Comparison of ENCODE assay signal across 22 cellular contexts in genomic region chr7:112997831-112998230, GRCh38.
DNase-seq lines count a peak whose midpoint lies in the region; ATAC-seq, FAIRE-seq and TF ChIP-seq lines count a peak whose summit lies in the region.
"Had no signal": no experiment of that assay in that cellular context is flagged by ENCODE, and none has a peak within 500 bp of the region (broad histone marks: within the 10 kb centered on the region; RNA-seq: fewer than 3 reads in every experiment).

No MANE protein-coding gene starts in this region.

- H3K4me1 Mint-ChIP-seq in neural progenitor cell, result no peaks in the 10 kb centered on the region
- H3K4me1 Mint-ChIP-seq: CD14-positive monocyte had no signal

- no peaks in the 10 kb centered on the region for H3K27me3 Mint-ChIP-seq in neural progenitor cell (ENCODE audit: insufficient read depth, low read depth)

- H3K27me3 ChIP-seq in K562 (ENCODE audit: control insufficient read depth in 2 of 2, insufficient read depth in 2 of 2, low read length in 2 of 2) (no peaks in the 10 kb centered on the region), neural progenitor cell (no peaks in the 10 kb centered on the region)

- no peak overlapping the region for H3K9ac ChIP-seq in K562 (ENCODE audit: insufficient read depth in 1 of 2, low read depth in 2 of 2, low read length in 2 of 2)
- no peak overlapping the region for H3K9ac ChIP-seq in neural progenitor cell

- H3K4me2 ChIP-seq in K562 (ENCODE audit: insufficient read depth, low read length) (no peak overlapping the region), neural progenitor cell (no peak overlapping the region)

- H3K9me3 ChIP-seq in K562 (replicated peaks; ENCODE audit: control insufficient read depth, insufficient read depth, low read depth, low read length) (no peaks in the 10 kb centered on the region), neural progenitor cell (ENCODE audit: low read depth) (no peaks in the 10 kb centered on the region)

- peak; percentile 34 for DNase-seq in AG10803 (ENCODE audit: low read depth)
- DNase-seq in HT1080 (ENCODE audit: low read depth), result peak; percentile 32
- DNase-seq in K562 (ENCODE audit: extremely low read depth in 1 of 4, low spot score in 3 of 4), result no peak
- DNase-seq in neural progenitor cell (ENCODE audit: low spot score), result peak; percentile 3
- DNase-seq in NCI-H2081 (lab: John Stamatoyannopoulos, UW), result no peak
- DNase-seq in GM13977 (ENCODE audit: low spot score), result no peak
- no peak for DNase-seq in DMS153 treated with DMSO at 0.1 percent for 48 hours (lab: John Stamatoyannopoulos, UW; ENCODE audit: unreplicated experiment)
- DNase-seq: ACHN, AML-193, DND-41, KBM-7, NCI-H1105 treated with DMSO at 0.1 percent for 48 hours, NCI-H1694 treated with DMSO at 0.1 percent for 48 hours, NCI-H2107, NCI-H226, NCI-H524, PC-3, RPMI8226, SIG-M5 had no signal

- no peaks in the 10 kb centered on the region for H3K9me1 ChIP-seq in K562 (ENCODE audit: control insufficient read depth, insufficient read depth, low read length)

- H2AFZ ChIP-seq in K562 (ENCODE audit: low read depth, low read length), result no peak overlapping the region
- no peak overlapping the region for H2AFZ ChIP-seq in neural progenitor cell (replicated peaks)

- H3K27ac Mint-ChIP-seq in neural progenitor cell, result no peak overlapping the region
- H3K27ac Mint-ChIP-seq: CD14-positive monocyte had no signal

- H3K9me3 Mint-ChIP-seq in neural progenitor cell, result no peaks in the 10 kb centered on the region

- TF ChIP-seq CTCF in AG10803 (conservative IDR thresholded peaks at IDR 0.05; ENCODE audit: low read length) (no peak), K562 (IDR thresholded peaks at IDR 0.05 in 2 of 3, conservative IDR thresholded peaks at IDR 0.05 in 1 of 3; ENCODE audit: insufficient read depth in 2 of 3, low read depth in 1 of 3, low read length in 3 of 3) (no peak), neural progenitor cell (IDR thresholded peaks at IDR 0.05) (no peak), GM13977 (IDR thresholded peaks at IDR 0.05; ENCODE audit: extremely low read depth, insufficient read depth, missing control alignments) (no peak)

- H3K4me3 ChIP-seq in AG10803 (ENCODE audit: low read length) (no peak overlapping the region), K562 (no peak overlapping the region), neural progenitor cell (no peak overlapping the region)

- H4K20me1 ChIP-seq in K562 (replicated peaks; ENCODE audit: control insufficient read depth, insufficient read depth, low read length) (no peaks in the 10 kb centered on the region), neural progenitor cell (ENCODE audit: low read depth) (no peaks in the 10 kb centered on the region)

- CTCF ChIA-PET in K562 (lab: Yijun Ruan, JAX; ENCODE audit: low intra/inter-chr PET ratio), result no interaction called here

- H3K36me3 ChIP-seq in K562 (ENCODE audit: control insufficient read depth, insufficient read depth, low read length) (no peaks in the 10 kb centered on the region), neural progenitor cell (no peaks in the 10 kb centered on the region)

- POLR2A ChIA-PET in K562 (lab: Yijun Ruan, JAX), result interaction anchor here (0.6 kb wide), 1 partner anchor 13 kb away, joined by 3 read pairs; no protein-coding TSS in a partner anchor

- H3K79me2 ChIP-seq in K562 (ENCODE audit: control insufficient read depth, insufficient read depth, low read length), result no peaks in the 10 kb centered on the region
- H3K79me2 ChIP-seq in neural progenitor cell (ENCODE audit: low read depth), result no peaks in the 10 kb centered on the region

- no peak overlapping the region for H3K27ac ChIP-seq in K562 (ENCODE audit: extremely low read depth, low read depth, low read length)
- no peak overlapping the region for H3K27ac ChIP-seq in neural progenitor cell

- H3K4me3 Mint-ChIP-seq in neural progenitor cell, result no peak overlapping the region
- H3K4me3 Mint-ChIP-seq: CD14-positive monocyte had no signal

- intact Hi-C loops in K562 (cut with micrococcal nuclease), result no loop called here

- TF ChIP-seq POLR2A in K562 (conservative IDR thresholded peaks at IDR 0.05), result no peak

- no peaks in the 10 kb centered on the region for H3F3A ChIP-seq in neural progenitor cell (ENCODE audit: low read depth)

- WGBS in K562 (ENCODE audit: insufficient coverage, low coverage, missing lambda C conversion rate), result 9% methylated on average over 2 of the region's 2 CpGs

- peaks cover 3% of the 10 kb centered on the region for H3K36me3 Mint-ChIP-seq in neural progenitor cell
- H3K36me3 Mint-ChIP-seq: CD14-positive monocyte had no signal

- in situ Hi-C loops in K562 (cut with MboI) (no loop called here), GM13977 (cut with MboI; ENCODE audit: low pct_unique_long_range_greater_than_20kb, low sequenced_read_pairs, unreplicated experiment) (no loop called here)

- no TSS peak for BruUV-seq in K562 (replicated peaks; lab: Mats Ljungman, UMichigan)

- no peak for FAIRE-seq in K562 (lab: Jason Lieb, UNC)
- FAIRE-seq: G401.6, H1 had no signal

- TF ChIP-seq EP300 in K562 (IDR thresholded peaks at IDR 0.05; ENCODE audit: low read length), result no peak

- H3K4me1 ChIP-seq in K562 (replicated peaks in 1 of 2; ENCODE audit: control insufficient read depth in 2 of 2, insufficient read depth in 2 of 2, low read length in 2 of 2) (no peaks in the 10 kb centered on the region), neural progenitor cell (no peaks in the 10 kb centered on the region)

- no peak for TF ChIP-seq RAD21 in K562 (CRISPR knock-in tag; conservative IDR thresholded peaks at IDR 0.05 in 1 of 2, IDR thresholded peaks at IDR 0.05 in 1 of 2)

- ATAC-seq in K562, result no peak
- ATAC-seq: PC-3 had no signal

TF ChIP-seq in K562, 482 proteins besides CTCF, POLR2A, EP300 and RAD21:
- TF ChIP-seq ZNF57 (CRISPR knock-in tag; IDR thresholded peaks at IDR 0.05) (no peak), FOXK2 (conservative IDR thresholded peaks at IDR 0.05 in 1 of 2, IDR thresholded peaks at IDR 0.05 in 1 of 2; ENCODE audit: low read depth in 2 of 2) (no peak), SETDB1 (IDR thresholded peaks at IDR 0.05; ENCODE audit: low read length) (no peak), ZNF511 (CRISPR knock-in tag; IDR thresholded peaks at IDR 0.05) (no peak), PHB (CRISPR knock-in tag; IDR thresholded peaks at IDR 0.05) (no peak), CEBPB (tag; IDR thresholded peaks at IDR 0.05) (0 out of 2 replicates have a peak, but pooled peaks have one; percentile 11)
- TF ChIP-seq, protein P1, sequence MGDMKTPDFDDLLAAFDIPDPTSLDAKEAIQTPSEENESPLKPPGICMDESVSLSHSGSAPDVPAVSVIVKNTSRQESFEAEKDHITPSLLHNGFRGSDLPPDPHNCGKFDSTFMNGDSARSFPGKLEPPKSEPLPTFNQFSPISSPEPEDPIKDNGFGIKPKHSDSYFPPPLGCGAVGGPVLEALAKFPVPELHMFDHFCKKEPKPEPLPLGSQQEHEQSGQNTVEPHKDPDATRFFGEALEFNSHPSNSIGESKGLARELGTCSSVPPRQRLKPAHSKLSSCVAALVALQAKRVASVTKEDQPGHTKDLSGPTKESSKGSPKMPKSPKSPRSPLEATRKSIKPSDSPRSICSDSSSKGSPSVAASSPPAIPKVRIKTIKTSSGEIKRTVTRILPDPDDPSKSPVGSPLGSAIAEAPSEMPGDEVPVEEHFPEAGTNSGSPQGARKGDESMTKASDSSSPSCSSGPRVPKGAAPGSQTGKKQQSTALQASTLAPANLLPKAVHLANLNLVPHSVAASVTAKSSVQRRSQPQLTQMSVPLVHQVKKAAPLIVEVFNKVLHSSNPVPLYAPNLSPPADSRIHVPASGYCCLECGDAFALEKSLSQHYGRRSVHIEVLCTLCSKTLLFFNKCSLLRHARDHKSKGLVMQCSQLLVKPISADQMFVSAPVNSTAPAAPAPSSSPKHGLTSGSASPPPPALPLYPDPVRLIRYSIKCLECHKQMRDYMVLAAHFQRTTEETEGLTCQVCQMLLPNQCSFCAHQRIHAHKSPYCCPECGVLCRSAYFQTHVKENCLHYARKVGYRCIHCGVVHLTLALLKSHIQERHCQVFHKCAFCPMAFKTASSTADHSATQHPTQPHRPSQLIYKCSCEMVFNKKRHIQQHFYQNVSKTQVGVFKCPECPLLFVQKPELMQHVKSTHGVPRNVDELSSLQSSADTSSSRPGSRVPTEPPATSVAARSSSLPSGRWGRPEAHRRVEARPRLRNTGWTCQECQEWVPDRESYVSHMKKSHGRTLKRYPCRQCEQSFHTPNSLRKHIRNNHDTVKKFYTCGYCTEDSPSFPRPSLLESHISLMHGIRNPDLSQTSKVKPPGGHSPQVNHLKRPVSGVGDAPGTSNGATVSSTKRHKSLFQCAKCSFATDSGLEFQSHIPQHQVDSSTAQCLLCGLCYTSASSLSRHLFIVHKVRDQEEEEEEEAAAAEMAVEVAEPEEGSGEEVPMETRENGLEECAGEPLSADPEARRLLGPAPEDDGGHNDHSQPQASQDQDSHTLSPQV (IDR thresholded peaks at IDR 0.05), result no peak
TF ChIP-seq in K562: peak in this region for 1.

Comparison
In these comparisons a context has a peak if more than half of its experiments do, and no peak if none do; other contexts are left out.
1. DNase-seq: peak in AG10803 (single experiment), HT1080 (single experiment) and neural progenitor cell (single experiment); none in K562 (0 of 4), NCI-H2081 (0 of 2), GM13977 (single experiment) and DMS153 treated with DMSO at 0.1 percent for 48 hours (single experiment).